In genomic region chr9:111621895-111622480, GRCh38 we compare ENCODE assay signal across 8 cellular contexts. TPM values are rescaled to one million over a fixed set of nuclear protein-coding genes. Genes with fewer than 3 reads are reported as not detected.
A peak's percentile ranks its signal among the peaks of the same experiment; 100 is the strongest.
DNase-seq lines count a peak whose midpoint lies in the region; ATAC-seq and TF ChIP-seq lines count a peak whose summit lies in the region.

No MANE protein-coding gene starts in this region.

- POLR2A ChIA-PET in activated CD4-positive, alpha-beta memory T cell treated with anti-CD3 and anti-CD28 coated beads for 36 hours (lab: Charles Lee): interaction anchor here (0.7 kb wide), 1 partner anchor 98 kb away, joined by 3 read pairs; no protein-coding TSS in a partner anchor
- POLR2A ChIA-PET in activated CD4-positive, alpha-beta memory T cell treated with anti-CD3 and anti-CD28 coated beads, Interleukin-2, amount 10 ng/mL, durations not matched to agents 7 days and 5 days (lab: Charles Lee): interaction anchor here (0.7 to 1.1 kb wide), 3 partner anchors 9 to 1789 kb away, joined by 3 to 4 read pairs (median 3); partner anchors contain the start of genes C9orf43, DNAJC25 and POLE3
- POLR2A ChIA-PET in IMR-90 (lab: Charles Lee; ENCODE audit: unreplicated experiment): interaction anchor here (1.1 kb wide), 1 partner anchor 24 kb away, joined by 3 read pairs; no protein-coding TSS in a partner anchor

- no peaks in the 10 kb centered on the region for H4K20me1 ChIP-seq in IMR-90 (ENCODE audit: insufficient read depth, low read length)

- no peaks in the 10 kb centered on the region for H3K9me3 Mint-ChIP-seq in activated CD4-positive, alpha-beta memory T cell treated with anti-CD3 and anti-CD28 coated beads for 36 hours
- no peaks in the 10 kb centered on the region for H3K9me3 Mint-ChIP-seq in activated CD4-positive, alpha-beta memory T cell treated with anti-CD3 and anti-CD28 coated beads, Interleukin-2, amount 10 ng/mL, durations not matched to agents 7 days and 5 days
- H3K9me3 Mint-ChIP-seq in activated T-cell treated with anti-CD3 and anti-CD28 coated beads, Interleukin-2, amount 50 U/mL, for 72 hours: no peaks in the 10 kb centered on the region

- H3K4me1 ChIP-seq in IMR-90 (ENCODE audit: control insufficient read depth, insufficient read depth, low read length): peaks cover 2% of the 10 kb centered on the region; the same call in 1 of the 2 replicates

- H4K91ac ChIP-seq in IMR-90 (ENCODE audit: insufficient read depth, low read depth, low read length): no peak overlapping the region

- no peak overlapping the region for H3K4me3 Mint-ChIP-seq in activated CD4-positive, alpha-beta memory T cell treated with anti-CD3 and anti-CD28 coated beads for 36 hours
- no peak overlapping the region for H3K4me3 Mint-ChIP-seq in activated CD4-positive, alpha-beta memory T cell treated with anti-CD3 and anti-CD28 coated beads, Interleukin-2, amount 10 ng/mL, durations not matched to agents 7 days and 5 days
- H3K4me3 Mint-ChIP-seq in activated T-cell treated with anti-CD3 and anti-CD28 coated beads, Interleukin-2, amount 50 U/mL, for 72 hours: no peak overlapping the region

- H3K56ac ChIP-seq in IMR-90 (ENCODE audit: extremely low read depth, insufficient read depth, low read length): no peak overlapping the region

- no TSS peak for BruUV-seq in IMR-90 (replicated peaks; lab: Mats Ljungman, UMichigan)

- peaks cover 2% of the 10 kb centered on the region for H3K27me3 Mint-ChIP-seq in activated CD4-positive, alpha-beta memory T cell treated with anti-CD3 and anti-CD28 coated beads for 36 hours
- H3K27me3 Mint-ChIP-seq in activated CD4-positive, alpha-beta memory T cell treated with anti-CD3 and anti-CD28 coated beads, Interleukin-2, amount 10 ng/mL, durations not matched to agents 7 days and 5 days: peaks cover 12% of the 10 kb centered on the region
- peaks cover 9% of the 10 kb centered on the region for H3K27me3 Mint-ChIP-seq in activated T-cell treated with anti-CD3 and anti-CD28 coated beads, Interleukin-2, amount 50 U/mL, for 72 hours (ENCODE audit: low read depth)

- 0 out of 2 replicates have a peak overlapping the region, but pooled peaks have one; percentile 14 for H2BK120ac ChIP-seq in IMR-90 (ENCODE audit: low read depth, low read length)

- DNase-seq in activated CD4-positive, alpha-beta memory T cell treated with anti-CD3 and anti-CD28 coated beads for 36 hours: peak; percentile 37
- no peak for DNase-seq in activated CD4-positive, alpha-beta memory T cell treated with anti-CD3 and anti-CD28 coated beads, Interleukin-2, amount 10 ng/mL, durations not matched to agents 7 days and 5 days
- DNase-seq in IMR-90: peak; percentile 64
- DNase-seq in activated T-cell treated with anti-CD3 and anti-CD28 coated beads, Interleukin-2, amount 50 U/mL, for 72 hours: peak; percentile 21 to 23
- no peak for DNase-seq in left ventricle myocardium superior
- DNase-seq in stimulated activated CD4-positive, alpha-beta T cell treated with anti-CD3 and anti-CD28 coated beads, Interleukin-4, amount 100 ng/mL, for 1 hour: peak; percentile 31
- DNase-seq in OCI-M2 (lab: John Stamatoyannopoulos, UW; ENCODE audit: unreplicated experiment): no peak
- DNase-seq in cortex of kidney (lab: John Stamatoyannopoulos, UW): no peak

- H2BK15ac ChIP-seq in IMR-90 (ENCODE audit: low read depth, low read length): no peak overlapping the region; the same call in 2 of the 3 replicates

- intact Hi-C loops in activated CD4-positive, alpha-beta memory T cell treated with anti-CD3 and anti-CD28 coated beads for 36 hours (cut with micrococcal nuclease): loop anchor here (1.0 kb wide), 1 partner anchor 24 kb away; no protein-coding TSS in a partner anchor
- intact Hi-C loops in IMR-90 (cut with micrococcal nuclease) (loop anchor here (1.0 to 10.0 kb wide), 2 partner anchors 24 to 167 kb away; no protein-coding TSS in a partner anchor), left ventricle myocardium superior (cut with micrococcal nuclease) (no loop called here)

- no peak overlapping the region; the same call in 1 of the 2 replicates for H2AK5ac ChIP-seq in IMR-90 (ENCODE audit: low read depth, low read length)

- H3K27ac Mint-ChIP-seq in activated CD4-positive, alpha-beta memory T cell treated with anti-CD3 and anti-CD28 coated beads for 36 hours: no peak overlapping the region
- H3K27ac Mint-ChIP-seq in activated CD4-positive, alpha-beta memory T cell treated with anti-CD3 and anti-CD28 coated beads, Interleukin-2, amount 10 ng/mL, durations not matched to agents 7 days and 5 days: no peak overlapping the region
- no peak overlapping the region for H3K27ac Mint-ChIP-seq in activated T-cell treated with anti-CD3 and anti-CD28 coated beads, Interleukin-2, amount 50 U/mL, for 72 hours

- dilution Hi-C loops in IMR-90 (cut with HindIII; ENCODE audit: low sequenced_read_pairs, unreplicated experiment): no loop called here

- no peaks in the 10 kb centered on the region for H3K27me3 ChIP-seq in IMR-90 (ENCODE audit: control insufficient read depth, insufficient read depth, low read length)

- no peak overlapping the region for H3K4me3 ChIP-seq in IMR-90 (ENCODE audit: insufficient read depth, low read depth, low read length)

- H3K27ac ChIP-seq in IMR-90 (ENCODE audit: insufficient read depth, low read length): no peak overlapping the region

- peak; percentile 98 for ATAC-seq in IMR-90 (ENCODE audit: low read depth)
- ATAC-seq in activated T-cell treated with anti-CD3 and anti-CD28 coated beads, Interleukin-2, amount 50 U/mL, for 72 hours (replicated peaks in 1 of 2): peak; percentile 56 to 77
- ATAC-seq in left ventricle myocardium superior: peak; percentile 79

- H2BK20ac ChIP-seq in IMR-90 (ENCODE audit: low read depth, low read length): peak overlapping the region; percentile 53; the same call in 1 of the 2 replicates

- no peak overlapping the region for H2BK5ac ChIP-seq in IMR-90 (ENCODE audit: low read depth, low read length, poor library complexity, severe bottlenecking)

- H2AK9ac ChIP-seq in IMR-90 (replicated peaks; ENCODE audit: low read depth, low read length, poor library complexity): no peak overlapping the region

- no peaks in the 10 kb centered on the region for H3K36me3 ChIP-seq in IMR-90 (ENCODE audit: control insufficient read depth, insufficient read depth, low read length)

- H3K9me1 ChIP-seq in IMR-90 (ENCODE audit: insufficient read depth, low read length): no peaks in the 10 kb centered on the region

- H3K4ac ChIP-seq in IMR-90 (ENCODE audit: low read depth, low read length): 0 out of 2 replicates have a peak overlapping the region, but pooled peaks have one; percentile 12

- H3K4me1 Mint-ChIP-seq in activated CD4-positive, alpha-beta memory T cell treated with anti-CD3 and anti-CD28 coated beads for 36 hours (ENCODE audit: low read depth): no peaks in the 10 kb centered on the region
- H3K4me1 Mint-ChIP-seq in activated CD4-positive, alpha-beta memory T cell treated with anti-CD3 and anti-CD28 coated beads, Interleukin-2, amount 10 ng/mL, durations not matched to agents 7 days and 5 days: no peaks in the 10 kb centered on the region
- no peaks in the 10 kb centered on the region for H3K4me1 Mint-ChIP-seq in activated T-cell treated with anti-CD3 and anti-CD28 coated beads, Interleukin-2, amount 50 U/mL, for 72 hours (ENCODE audit: low read depth)

- no peak overlapping the region for H2AFZ ChIP-seq in IMR-90 (replicated peaks; ENCODE audit: low read length, poor library complexity)

- H3K79me1 ChIP-seq in IMR-90 (ENCODE audit: low read depth in 1 of 2, low read length in 2 of 2): no peaks in the 10 kb centered on the region

- TF ChIP-seq CTCF in IMR-90 (conservative IDR thresholded peaks at IDR 0.05; ENCODE audit: low read depth, low read length): peak; percentile 85

- no peak overlapping the region; the same call in 1 of the 2 replicates for H4K5ac ChIP-seq in IMR-90 (ENCODE audit: low read depth, low read length)

- no peak for TF ChIP-seq POLR2A in IMR-90 (IDR thresholded peaks at IDR 0.05; ENCODE audit: low read depth, low read length)

- no peak overlapping the region for H3K9ac ChIP-seq in IMR-90 (ENCODE audit: low read depth, low read length)

- H4K8ac ChIP-seq in IMR-90 (ENCODE audit: low read depth in 2 of 2, low read length in 2 of 2): no peak overlapping the region

- H3K9me3 ChIP-seq in IMR-90 (ENCODE audit: control insufficient read depth, insufficient read depth, low read length): no peaks in the 10 kb centered on the region

- H3K36me3 Mint-ChIP-seq in activated CD4-positive, alpha-beta memory T cell treated with anti-CD3 and anti-CD28 coated beads for 36 hours: no peaks in the 10 kb centered on the region
- no peaks in the 10 kb centered on the region for H3K36me3 Mint-ChIP-seq in activated CD4-positive, alpha-beta memory T cell treated with anti-CD3 and anti-CD28 coated beads, Interleukin-2, amount 10 ng/mL, durations not matched to agents 7 days and 5 days (ENCODE audit: low read depth)
- no peaks in the 10 kb centered on the region for H3K36me3 Mint-ChIP-seq in activated T-cell treated with anti-CD3 and anti-CD28 coated beads, Interleukin-2, amount 50 U/mL, for 72 hours (ENCODE audit: insufficient read depth in 2 of 2)

- peak; percentile 77 for TF ChIP-seq RAD21 in IMR-90 (IDR thresholded peaks at IDR 0.05; ENCODE audit: low read length)

- no peak overlapping the region for H3K23ac ChIP-seq in IMR-90 (ENCODE audit: low read depth, low read length)

- H3K4me2 ChIP-seq in IMR-90 (ENCODE audit: low read depth, low read length): no peak overlapping the region

- in situ Hi-C loops in IMR-90 (cut with MboI; ENCODE audit: low sequenced_read_pairs): no loop called here

- no CpG with 5 or more reads among the region's 2 CpGs for WGBS in IMR-90 (ENCODE audit: extremely low coverage in 2 of 2, insufficient read length in 1 of 2), 2 experiments

- H3K14ac ChIP-seq in IMR-90 (replicated peaks; ENCODE audit: low read depth, low read length): 0 out of 2 replicates have a peak overlapping the region, but pooled peaks have one; percentile 20

- 0 out of 2 replicates have a peak overlapping the region, but pooled peaks have one; percentile 1 for H3K18ac ChIP-seq in IMR-90 (ENCODE audit: low read depth, low read length)

- CTCF ChIA-PET in activated CD4-positive, alpha-beta memory T cell treated with anti-CD3 and anti-CD28 coated beads for 36 hours (lab: Charles Lee): interaction anchor here (0.6 to 1.3 kb wide), 9 partner anchors 9 to 776 kb away, joined by 3 to 6 read pairs (median 3); partner anchors contain the start of genes DNAJC25 and ECPAS
- CTCF ChIA-PET in activated CD4-positive, alpha-beta memory T cell treated with anti-CD3 and anti-CD28 coated beads, Interleukin-2, amount 10 ng/mL, durations not matched to agents 7 days and 5 days (lab: Charles Lee): interaction anchor here (0.6 to 2.1 kb wide), 11 partner anchors 9 to 1036 kb away, joined by 3 to 21 read pairs (median 4); partner anchors contain the start of gene DNAJC25
- CTCF ChIA-PET in IMR-90 (lab: Yijun Ruan, JAX): interaction anchor here (0.6 to 1.0 kb wide), 9 partner anchors 9 to 1287 kb away, joined by 3 to 7 read pairs (median 4); partner anchors contain the start of genes DNAJC25 and PTGR1

RNA-seq across cellular contexts. Expression of gene DNAJC25, which starts 9.1 kb away (rescaled TPM):
- total RNA-seq in activated CD4-positive, alpha-beta memory T cell treated with anti-CD3 and anti-CD28 coated beads for 36 hours: 1 to 10 TPM; 4.2 to 4.5 TPM
- total RNA-seq in activated CD4-positive, alpha-beta memory T cell treated with anti-CD3 and anti-CD28 coated beads, Interleukin-2, amount 10 ng/mL, durations not matched to agents 7 days and 5 days: 1 to 10 TPM; 3.2 to 3.6 TPM
- total RNA-seq in IMR-90 (2012; rRNA removed) (3.2 and 5.6 TPM in 2 replicates), left ventricle myocardium superior (5.3 TPM)
- 6.6 and 6.7 TPM in 2 replicates for polyA plus RNA-seq in IMR-90 (2012; rRNA removed)
- 3.9 and 8.0 TPM in 2 replicates for polyA plus RNA-seq in IMR-90 (2012; cell fraction: cytosol; rRNA removed)
- 3.3 and 7.2 TPM in 2 replicates for polyA plus RNA-seq in IMR-90 (2012; cell fraction: nucleus; rRNA removed; ENCODE audit: low replicate concordance)
- 1 to 10 TPM; 3.6 to 5.4 TPM for total RNA-seq in activated T-cell treated with anti-CD3 and anti-CD28 coated beads, Interleukin-2, amount 50 U/mL, for 72 hours

RNA-seq across cellular contexts. Expression of gene PTGR1, which starts 22.5 kb away (rescaled TPM):
- total RNA-seq in activated CD4-positive, alpha-beta memory T cell treated with anti-CD3 and anti-CD28 coated beads for 36 hours: 1 to 10 TPM; 4.7 to 4.8 TPM
- 1 to 10 TPM in 1 of 2 experiments, under 1 TPM in 1; 0.85 to 1.2 TPM for total RNA-seq in activated CD4-positive, alpha-beta memory T cell treated with anti-CD3 and anti-CD28 coated beads, Interleukin-2, amount 10 ng/mL, durations not matched to agents 7 days and 5 days
- total RNA-seq in IMR-90 (2012; rRNA removed): 45.9 and 80.8 TPM in 2 replicates
- polyA plus RNA-seq in IMR-90 (2012; rRNA removed): 61.6 and 72.7 TPM in 2 replicates
- polyA plus RNA-seq in IMR-90 (2012; cell fraction: cytosol; rRNA removed): 19.8 and 36.6 TPM in 2 replicates
- 5.0 and 40.5 TPM in 2 replicates for polyA plus RNA-seq in IMR-90 (2012; cell fraction: nucleus; rRNA removed; ENCODE audit: low replicate concordance)
- 1 to 10 TPM; 1.3 to 3.0 TPM for total RNA-seq in activated T-cell treated with anti-CD3 and anti-CD28 coated beads, Interleukin-2, amount 50 U/mL, for 72 hours
- 46.8 TPM for total RNA-seq in left ventricle myocardium superior

RNA-seq across cellular contexts. Expression of gene GNG10, which starts 39.4 kb away (rescaled TPM):
- 10 to 100 TPM; 21.7 to 22.1 TPM for total RNA-seq in activated CD4-positive, alpha-beta memory T cell treated with anti-CD3 and anti-CD28 coated beads for 36 hours
- total RNA-seq in activated CD4-positive, alpha-beta memory T cell treated with anti-CD3 and anti-CD28 coated beads, Interleukin-2, amount 10 ng/mL, durations not matched to agents 7 days and 5 days: 10 to 100 TPM; 22.2 to 23.8 TPM
- 48.8 and 106 TPM in 2 replicates for total RNA-seq in IMR-90 (2012; rRNA removed)
- polyA plus RNA-seq in IMR-90 (2012; rRNA removed): 58.3 and 72.7 TPM in 2 replicates
- polyA plus RNA-seq in IMR-90 (2012; cell fraction: cytosol; rRNA removed): 42.1 and 49.5 TPM in 2 replicates
- 9.1 and 17.4 TPM in 2 replicates for polyA plus RNA-seq in IMR-90 (2012; cell fraction: nucleus; rRNA removed; ENCODE audit: low replicate concordance)
- 10 to 100 TPM; 17.2 to 24.7 TPM for total RNA-seq in activated T-cell treated with anti-CD3 and anti-CD28 coated beads, Interleukin-2, amount 50 U/mL, for 72 hours
- total RNA-seq in left ventricle myocardium superior: 26.6 TPM

Comparison
In these comparisons a context has a peak if more than half of its experiments do, and no peak if none do; other contexts are left out.
1. DNase-seq: peak in activated CD4-positive, alpha-beta memory T cell treated with anti-CD3 and anti-CD28 coated beads for 36 hours (single experiment), IMR-90 (single experiment), activated T-cell treated with anti-CD3 and anti-CD28 coated beads, Interleukin-2, amount 50 U/mL, for 72 hours (2 of 2) and stimulated activated CD4-positive, alpha-beta T cell treated with anti-CD3 and anti-CD28 coated beads, Interleukin-4, amount 100 ng/mL, for 1 hour (single experiment); none in activated CD4-positive, alpha-beta memory T cell treated with anti-CD3 and anti-CD28 coated beads, Interleukin-2, amount 10 ng/mL, durations not matched to agents 7 days and 5 days (single experiment), left ventricle myocardium superior (single experiment), OCI-M2 (single experiment) and cortex of kidney (single experiment).
2. Peak in every context shown above with its lines, with median percentiles within 50 percentile points of each other: ATAC-seq.